In the genomic region with DNA sequence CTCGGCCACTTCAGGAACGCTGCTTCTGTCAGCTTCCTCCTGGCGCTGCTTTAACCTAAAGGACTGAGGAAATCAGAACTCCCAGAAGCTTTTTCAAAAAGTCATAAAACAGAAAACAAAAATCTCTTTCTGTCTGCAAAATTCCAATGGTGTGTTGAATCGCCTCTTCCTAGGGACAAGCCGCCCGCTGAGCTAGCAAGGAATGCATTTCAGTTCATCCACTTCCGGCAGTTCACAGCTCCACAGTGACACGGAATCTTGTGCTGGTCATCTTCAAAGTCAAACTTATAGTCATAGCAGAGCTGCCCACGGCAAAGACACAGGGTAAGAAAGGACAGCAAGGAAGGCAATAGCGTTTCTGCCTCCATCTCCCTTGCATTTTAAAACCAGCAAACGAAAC, we compare ENCODE assay signal across 14 cellular contexts.
DNase-seq lines count a peak whose midpoint lies in the region; ATAC-seq and TF ChIP-seq lines count a peak whose summit lies in the region.
"Had no signal": no experiment of that assay in that cellular context is flagged by ENCODE, and none has a peak within 500 bp of the region (broad histone marks: within the 10 kb centered on the region; RNA-seq: fewer than 3 reads in every experiment).

No MANE protein-coding gene starts in this region.

- no peaks in the 10 kb centered on the region for H3K9me3 Mint-ChIP-seq in naive thymus-derived CD8-positive, alpha-beta T cell

- H3K27me3 ChIP-seq in breast epithelium (no peaks in the 10 kb centered on the region), mammary epithelial cell (ENCODE audit: insufficient read depth, low read length) (no peaks in the 10 kb centered on the region)
- H3K27me3 ChIP-seq: esophagus squamous epithelium, upper lobe of left lung had no signal

- H3K4me3 ChIP-seq in breast epithelium (no peak overlapping the region), mammary epithelial cell (replicated peaks in 1 of 3; ENCODE audit: insufficient read depth in 1 of 3, low read depth in 2 of 3, low read length in 3 of 3) (no peak overlapping the region), fibroblast of mammary gland (ENCODE audit: control insufficient read depth, low read depth, low read length) (no peak overlapping the region)
- H3K4me3 ChIP-seq: esophagus squamous epithelium, upper lobe of left lung had no signal

- no peak overlapping the region for H3K9ac ChIP-seq in mammary epithelial cell (ENCODE audit: insufficient read depth, low read length)

- 100% methylated on average over 6 of the region's 11 CpGs for WGBS in mammary epithelial cell (ENCODE audit: low coverage, missing lambda C conversion rate)

- intact Hi-C loops in breast epithelium (cut with DNase I; ENCODE audit: low total_unique reads), result no loop called here
- intact Hi-C loops in mammary epithelial cell (cut with micrococcal nuclease), result no loop called here

- TF ChIP-seq POLR2A in breast epithelium (IDR thresholded peaks at IDR 0.05), result no peak

- H3K4me1 Mint-ChIP-seq in naive thymus-derived CD8-positive, alpha-beta T cell, result peaks cover 3 to 8% (median 5%) of the 10 kb centered on the region in 4 donors

- in situ Hi-C loops in mammary epithelial cell (cut with MboI; ENCODE audit: low sequenced_read_pairs in 2 of 2), result no loop called here

- no peaks in the 10 kb centered on the region for H4K20me1 ChIP-seq in mammary epithelial cell (ENCODE audit: insufficient read depth, low read length)

- CTCF ChIA-PET in mammary epithelial cell (lab: Charles Lee; ENCODE audit: low non-redundant PET), result no interaction called here

- H3K9me3 ChIP-seq in breast epithelium (no peaks in the 10 kb centered on the region), mammary epithelial cell (replicated peaks; ENCODE audit: insufficient read depth, low read length) (no peaks in the 10 kb centered on the region)
- H3K9me3 ChIP-seq: esophagus squamous epithelium, upper lobe of left lung had no signal

- peaks cover 0 to 66% (median 20%) of the 10 kb centered on the region in 3 donors for H3K36me3 Mint-ChIP-seq in naive thymus-derived CD8-positive, alpha-beta T cell

- TF ChIP-seq CTCF in breast epithelium (IDR thresholded peaks at IDR 0.05) (no peak), mammary epithelial cell (conservative IDR thresholded peaks at IDR 0.05 in 1 of 2, IDR thresholded peaks at IDR 0.05 in 1 of 2; ENCODE audit: extremely low read depth in 1 of 2, insufficient read depth in 1 of 2, low read depth in 1 of 2, low read length in 2 of 2) (no peak), fibroblast of mammary gland (conservative IDR thresholded peaks at IDR 0.05; ENCODE audit: control insufficient read depth, insufficient read depth, low read depth, low read length) (no peak)

- H3K4me3 Mint-ChIP-seq in naive thymus-derived CD8-positive, alpha-beta T cell, result peak overlapping the region in 1 of 10 donors; percentile 28

- H3K36me3 ChIP-seq in breast epithelium (no peaks in the 10 kb centered on the region), mammary epithelial cell (ENCODE audit: insufficient read depth, low read length) (peaks cover 5% of the 10 kb centered on the region)

- POLR2A ChIA-PET in naive thymus-derived CD8-positive, alpha-beta T cell (lab: Charles Lee), result no interaction called here

- no peak for ATAC-seq in naive thymus-derived CD8-positive, alpha-beta T cell
- no peak for ATAC-seq in GM21737 (IDR thresholded peaks at IDR 0.05; ENCODE audit: unreplicated experiment)

- peak overlapping the region; percentile 9 to 87 (median 60) for H3K27ac Mint-ChIP-seq in naive thymus-derived CD8-positive, alpha-beta T cell

- no peaks in the 10 kb centered on the region for H3K79me2 ChIP-seq in mammary epithelial cell (ENCODE audit: insufficient read depth, low read length)

- no peaks in the 10 kb centered on the region for H3K27me3 Mint-ChIP-seq in naive thymus-derived CD8-positive, alpha-beta T cell

- peak overlapping the region; percentile 14 to 19 for H3K27ac ChIP-seq in breast epithelium
- H3K27ac ChIP-seq in mammary epithelial cell (ENCODE audit: insufficient read depth, low read depth, low read length), result no peak overlapping the region
- H3K27ac ChIP-seq: esophagus squamous epithelium, upper lobe of left lung, WERI-Rb-1 had no signal

- BruUV-seq in mammary epithelial cell (replicated peaks; lab: Mats Ljungman, UMichigan), result no TSS peak

- dilution Hi-C loops in mammary epithelial cell (cut with HindIII; ENCODE audit: low sequenced_read_pairs), result loop anchor here (10.0 kb wide), 1 partner anchor 58 kb away; no protein-coding TSS in a partner anchor

- no peak overlapping the region for H2AFZ ChIP-seq in mammary epithelial cell (ENCODE audit: low read depth, low read length)

- no peak overlapping the region for H3K4me2 ChIP-seq in mammary epithelial cell (ENCODE audit: insufficient read depth, low read depth, low read length)

- H3K4me1 ChIP-seq in breast epithelium (no peaks in the 10 kb centered on the region), mammary epithelial cell (ENCODE audit: insufficient read depth, low read length) (no peaks in the 10 kb centered on the region)
- H3K4me1 ChIP-seq: esophagus squamous epithelium had no signal

- DNase-seq in breast epithelium (ENCODE audit: low spot score in 2 of 2) (no peak), mammary epithelial cell (no peak), fibroblast of mammary gland (ENCODE audit: low read depth) (peak; percentile 50), NCI-H1694 treated with DMSO at 0.1 percent for 48 hours (lab: John Stamatoyannopoulos, UW) (no peak), NCI-H1092 treated with DMSO at 0.1 percent for 48 hours (lab: John Stamatoyannopoulos, UW) (no peak)
- no peak for DNase-seq in naive thymus-derived CD8-positive, alpha-beta T cell
- DNase-seq in activated CD8-positive, alpha-beta memory T cell treated with anti-CD3 and anti-CD28 coated beads, Interleukin-2, amount 50 U/mL, for 48 hours, result no peak
- DNase-seq: activated naive CD4-positive, alpha-beta T cell treated with anti-CD3 and anti-CD28 coated beads, Interleukin-2, amount 50 U/mL, for 16 hours; esophagus squamous epithelium; NCI-H2029 treated with DMSO at 0.1 percent for 48 hours; stimulated activated CD4-positive, alpha-beta T cell treated with anti-CD3 and anti-CD28 coated beads, Interleukin-4, amount 100 ng/mL, for 24 hours; upper lobe of left lung; WERI-Rb-1 had no signal
